In the genomic region with DNA sequence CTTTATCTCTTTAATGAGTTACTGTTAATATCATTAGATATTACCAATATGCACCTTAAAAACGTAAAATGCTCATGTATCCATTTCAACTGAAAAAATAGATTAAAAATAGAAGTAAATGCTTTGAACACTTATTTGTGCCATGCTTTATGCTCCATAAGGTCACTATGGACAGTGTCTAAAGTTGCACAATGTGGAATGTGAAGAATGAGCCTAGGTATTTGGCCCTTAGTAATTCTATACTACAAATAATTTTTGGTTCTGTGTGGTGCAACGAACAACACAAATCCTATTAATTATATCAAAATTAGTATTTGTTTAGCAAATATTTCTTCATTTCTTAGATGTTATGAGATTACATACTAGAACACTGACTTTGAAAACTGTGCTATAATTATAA, we compare ENCODE assay signal across 26 cellular contexts.
"Had no signal": no experiment of that assay in that cellular context is flagged by ENCODE, and none has a peak within 500 bp of the region (broad histone marks: within the 10 kb centered on the region; RNA-seq: fewer than 3 reads in every experiment).

No MANE protein-coding gene starts in this region.

- H3K4me1 ChIP-seq: colonic mucosa, esophagus squamous epithelium, foreskin keratinocyte, gastroesophageal sphincter, heart left ventricle, left lung had no signal

- H3K27ac ChIP-seq: colonic mucosa, epithelial cell of prostate, esophagus squamous epithelium, foreskin keratinocyte, gastroesophageal sphincter, heart left ventricle, hepatocyte, left lung had no signal

- H3K4me3 ChIP-seq: colonic mucosa, esophagus squamous epithelium, gastroesophageal sphincter, heart left ventricle, hepatocyte, left lung, lung had no signal

- H3K27me3 ChIP-seq: colonic mucosa, esophagus squamous epithelium, foreskin keratinocyte, gastroesophageal sphincter, heart left ventricle, hepatocyte, left lung had no signal

- H3K4me2 ChIP-seq: hepatocyte had no signal

- DNase-seq: colonic mucosa; cortex of kidney; effector CD8-positive, alpha-beta T cell; effector memory CD8-positive, alpha-beta T cell; endodermal cell; erythroblast; esophagus squamous epithelium; foreskin keratinocyte; heart left ventricle; hypothalamus; immature natural killer cell; islet precursor cell; kidney; kidney glomerular epithelial cell; left colon; left lung; left ventricle myocardium superior; mammary epithelial cell; mesendoderm; midbrain; naive thymus-derived CD4-positive, alpha-beta T cell had no signal

- H3K79me2 ChIP-seq: hepatocyte had no signal

- H3K36me3 ChIP-seq: colonic mucosa, esophagus squamous epithelium, gastroesophageal sphincter, heart left ventricle, left lung had no signal

- H3K9me3 ChIP-seq: esophagus squamous epithelium, gastroesophageal sphincter, left lung had no signal

- ATAC-seq: effector memory CD8-positive, alpha-beta T cell; esophagus mucosa; foreskin keratinocyte; gastroesophageal sphincter; heart left ventricle; left colon; left lung; left ventricle myocardium superior; naive thymus-derived CD4-positive, alpha-beta T cell had no signal

- H2AFZ ChIP-seq: hepatocyte had no signal
